ENCODE assay signal across 22 cellular contexts in the genomic region with DNA sequence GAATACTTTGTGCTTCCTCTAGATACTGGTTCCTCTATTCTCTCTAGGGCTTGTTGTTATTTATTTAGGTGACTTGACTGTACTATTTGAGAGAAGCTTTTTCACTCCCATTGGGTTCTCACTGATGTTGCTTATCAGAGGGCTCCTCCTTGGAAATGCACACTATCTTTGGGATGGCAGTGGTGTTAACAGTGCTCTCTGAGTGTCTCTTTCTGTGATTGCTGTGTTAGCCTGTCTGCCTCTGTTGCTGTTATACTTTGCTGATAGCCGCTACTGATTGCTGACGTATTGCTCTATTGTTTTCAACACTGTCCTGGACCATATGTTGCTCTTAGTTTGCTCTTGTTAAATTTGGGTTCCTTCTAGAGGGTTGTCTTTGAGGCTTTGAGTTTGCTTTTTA.
"Had no signal": no experiment of that assay in that cellular context is flagged by ENCODE, and none has a peak within 500 bp of the region (broad histone marks: within the 10 kb centered on the region; RNA-seq: fewer than 3 reads in every experiment).

No MANE protein-coding gene starts in this region.

- H3K27ac ChIP-seq: dorsolateral prefrontal cortex, lower lobe of right lung, prostate gland, right atrium auricular region, stomach, thyroid gland had no signal

- H3K27me3 ChIP-seq: dorsolateral prefrontal cortex, right atrium auricular region, stomach, thyroid gland had no signal

- H3K27me3 Mint-ChIP-seq: naive thymus-derived CD8-positive, alpha-beta T cell had no signal

- H3K4me1 ChIP-seq: lower lobe of right lung, prostate gland, right atrium auricular region, stomach, thyroid gland had no signal

- H3K4me3 Mint-ChIP-seq: nephron progenitor cell had no signal

- H3K27ac Mint-ChIP-seq: nephron progenitor cell had no signal

- ATAC-seq: left ventricle myocardium superior; lower lobe of right lung; naive thymus-derived CD8-positive, alpha-beta T cell; sciatic nerve had no signal

- H3K36me3 ChIP-seq: prostate gland had no signal

- H3K9me3 ChIP-seq: lower lobe of right lung, prostate gland, right atrium auricular region, thyroid gland had no signal

- DNase-seq: dorsolateral prefrontal cortex; effector CD4-positive, alpha-beta T cell; head of caudate nucleus; left ventricle myocardium superior; lower lobe of right lung; naive thymus-derived CD8-positive, alpha-beta T cell; nephron progenitor cell; nucleus accumbens; stimulated activated CD4-positive, alpha-beta T cell treated with anti-CD3 and anti-CD28 coated beads, Interleukin-12 subunit alpha, Interleukin-12 subunit beta, amount 100 ng/mL, for 4 hours; stimulated activated CD4-positive, alpha-beta T cell treated with anti-CD3 and anti-CD28 coated beads, Interleukin-1b, Interleukin-23, amount 100 ng/mL, for 48 hours; stimulated activated CD4-positive, alpha-beta T cell treated with anti-CD3 and anti-CD28 coated beads, Interleukin-4, amount 100 ng/mL, for 1 hour; stimulated activated CD8-positive, alpha-beta memory T cell treated with anti-CD3 and anti-CD28 coated beads, Interleukin-4, amount 100 ng/mL, for 48 hours; stimulated activated naive CD4-positive, alpha-beta T cell treated with Interleukin-2 at 50 U/mL for 16 hours; stomach; thyroid gland; trophoblast cell had no signal

- H3K4me3 ChIP-seq: dorsolateral prefrontal cortex, lower lobe of right lung, prostate gland, right atrium auricular region, smooth muscle cell, stomach, thyroid gland had no signal

- H3K4me1 Mint-ChIP-seq: nephron progenitor cell had no signal

- FAIRE-seq: frontal cortex, keratinocyte had no signal
